ENCODE assay signal across 8 cellular contexts in genomic region chr11:14249121-14249963, GRCh38.
DNase-seq lines count a peak whose midpoint lies in the region; ATAC-seq, FAIRE-seq and TF ChIP-seq lines count a peak whose summit lies in the region.

No MANE protein-coding gene starts in this region.

- CTCF ChIA-PET in HepG2 (lab: Yijun Ruan, JAX; ENCODE audit: low intra/inter-chr PET ratio, low total read pairs), result interaction anchor here (0.9 to 3.0 kb wide), 4 partner anchors 290 to 762 kb away, joined by 3 to 42 read pairs (median 7); no protein-coding TSS in a partner anchor

- peaks cover 13 to 22% (median 18%) of the 10 kb centered on the region in 3 donors for H3K27me3 Mint-ChIP-seq in CD14-positive monocyte (ENCODE audit: low read depth in 3 of 3)
- peaks cover 17% of the 10 kb centered on the region for H3K27me3 Mint-ChIP-seq in activated CD4-positive, alpha-beta T cell treated with anti-CD3 and anti-CD28 coated beads, Interleukin-2, amount 10 ng/mL, durations not matched to agents 24 days and 14 days

- H3K27ac ChIP-seq in HepG2 (ENCODE audit: extremely low read length, insufficient read depth, low read length), result no peak overlapping the region

- TF ChIP-seq CTCF in CD14-positive monocyte (IDR thresholded peaks at IDR 0.05) (peak; percentile 89), choroid plexus epithelial cell (conservative IDR thresholded peaks at IDR 0.05; ENCODE audit: low read depth, low read length) (peak; percentile 89), HepG2 (CRISPR knock-in tag; IDR thresholded peaks at IDR 0.05) (peak; percentile 89)

- ATAC-seq in HepG2, result peak; percentile 65
- ATAC-seq in GM18505 (IDR thresholded peaks at IDR 0.05; ENCODE audit: unreplicated experiment), result no peak

- no peak for TF ChIP-seq POLR2A in HepG2 (IDR thresholded peaks at IDR 0.05; ENCODE audit: insufficient read depth in 1 of 2, low read depth in 2 of 2, low read length in 2 of 2)
- TF ChIP-seq POLR2A in GM18505 (IDR thresholded peaks at IDR 0.05; ENCODE audit: borderline replicate concordance, extremely low read depth, insufficient read depth, insufficient read length), result no peak

- TF ChIP-seq RAD21 in HepG2 (CRISPR knock-in tag; IDR thresholded peaks at IDR 0.05), result peak; percentile 78

- H3K27ac Mint-ChIP-seq in CD14-positive monocyte, result no peak overlapping the region
- no peak overlapping the region for H3K27ac Mint-ChIP-seq in activated CD4-positive, alpha-beta T cell treated with anti-CD3 and anti-CD28 coated beads, Interleukin-2, amount 10 ng/mL, durations not matched to agents 24 days and 14 days

- no peak overlapping the region for H2AFZ ChIP-seq in HepG2 (ENCODE audit: low read length)

- H3K4me1 Mint-ChIP-seq in CD14-positive monocyte, result no peaks in the 10 kb centered on the region
- peaks cover 8% of the 10 kb centered on the region for H3K4me1 Mint-ChIP-seq in activated CD4-positive, alpha-beta T cell treated with anti-CD3 and anti-CD28 coated beads, Interleukin-2, amount 10 ng/mL, durations not matched to agents 24 days and 14 days

- H3K4me3 Mint-ChIP-seq in CD14-positive monocyte, result peak overlapping the region in 1 of 2 donors; percentile 24
- peak overlapping the region; percentile 32 for H3K4me3 Mint-ChIP-seq in activated CD4-positive, alpha-beta T cell treated with anti-CD3 and anti-CD28 coated beads, Interleukin-2, amount 10 ng/mL, durations not matched to agents 24 days and 14 days

- H3K9me3 ChIP-seq in HepG2 (ENCODE audit: low read length), result no peaks in the 10 kb centered on the region

- H3K36me3 ChIP-seq in HepG2 (replicated peaks in 1 of 2; ENCODE audit: control insufficient read depth in 1 of 2, insufficient read depth in 2 of 2, low read length in 2 of 2), result no peaks in the 10 kb centered on the region

- H4K20me1 ChIP-seq in HepG2 (ENCODE audit: insufficient read depth, low read length), result 0 out of 2 replicates have a peak, but pooled peaks cover 2% of the 10 kb centered on the region

- H3K4me2 ChIP-seq in HepG2 (ENCODE audit: low read depth, low read length), result no peak overlapping the region

- intact Hi-C loops in CD14-positive monocyte (cut with micrococcal nuclease) (loop anchor here in 1 of 2 donors (2.0 kb wide), 1 partner anchor 293 kb away; no protein-coding TSS in a partner anchor), HepG2 (cut with micrococcal nuclease; ENCODE audit: unreplicated experiment) (loop anchor here (1.0 to 5.0 kb wide), 4 partner anchors 277 to 762 kb away; no protein-coding TSS in a partner anchor)
- intact Hi-C loops in activated CD4-positive, alpha-beta T cell treated with anti-CD3 and anti-CD28 coated beads, Interleukin-2, amount 10 ng/mL, durations not matched to agents 24 days and 14 days (cut with micrococcal nuclease), result loop anchor here (1.0 to 5.0 kb wide), 4 partner anchors 101 to 762 kb away; no protein-coding TSS in a partner anchor

- no peak overlapping the region for H3K9ac ChIP-seq in HepG2 (ENCODE audit: insufficient read depth, low read depth, low read length)

- in situ Hi-C loops in HepG2 (cut with HindIII; ENCODE audit: extremely low pct_ligation_motif_present, low pct_unique_long_range_greater_than_20kb), result loop anchor here (5.0 kb wide), 1 partner anchor 292 kb away; no protein-coding TSS in a partner anchor

- POLR2A ChIA-PET in HepG2 (lab: Yijun Ruan, JAX), result no interaction called here

- no TSS peak for BruUV-seq in HepG2 (replicated peaks; lab: Mats Ljungman, UMichigan)

- peaks cover 0 to 4% (median 0%) of the 10 kb centered on the region in 7 donors for H3K9me3 Mint-ChIP-seq in CD14-positive monocyte
- H3K9me3 Mint-ChIP-seq in activated CD4-positive, alpha-beta T cell treated with anti-CD3 and anti-CD28 coated beads, Interleukin-2, amount 10 ng/mL, durations not matched to agents 24 days and 14 days, result no peaks in the 10 kb centered on the region

- no peaks in the 10 kb centered on the region for H3K4me1 ChIP-seq in HepG2 (ENCODE audit: insufficient read depth, low read length)

- DNase-seq in CD14-positive monocyte (ENCODE audit: low spot score) (no peak), H4 (ENCODE audit: low spot score) (peak; percentile 69), NCI-H226 (peak; percentile 16), choroid plexus epithelial cell (ENCODE audit: low read depth) (peak; percentile 73), HepG2 (ENCODE audit: low spot score) (peak; percentile 35)
- DNase-seq in activated CD4-positive, alpha-beta T cell treated with anti-CD3 and anti-CD28 coated beads, Interleukin-2, amount 10 ng/mL, durations not matched to agents 24 days and 14 days, result peak; percentile 90
- peak; percentile 47 to 58 (median 55) for DNase-seq in stimulated activated CD4-positive, alpha-beta T cell treated with anti-CD3 and anti-CD28 coated beads, TNF-alpha, amount 100 ng/mL, for 24 hours (ENCODE audit: low read depth in 3 of 3)

- FAIRE-seq in HepG2 (lab: Jason Lieb, UNC), result peak; percentile 63

- H3K27me3 ChIP-seq in HepG2 (ENCODE audit: control insufficient read depth in 1 of 2, insufficient read depth in 2 of 2, low read length in 2 of 2), result peaks cover 0 to 23% of the 10 kb centered on the region in 2 experiments; a peak in 2 of 5 replicates

- 10% methylated on average over 10 of the region's 10 CpGs for WGBS in HepG2 (ENCODE audit: low lambda C conversion rate)

- no peak for TF ChIP-seq EP300 in HepG2 (IDR thresholded peaks at IDR 0.05; ENCODE audit: low read depth in 2 of 2, low read length in 2 of 2)
- no peak for TF ChIP-seq EP300 in HepG2 (CRISPR knock-in tag; IDR thresholded peaks at IDR 0.05; ENCODE audit: borderline replicate concordance)

- H3K36me3 Mint-ChIP-seq in CD14-positive monocyte, result no peaks in the 10 kb centered on the region
- no peaks in the 10 kb centered on the region for H3K36me3 Mint-ChIP-seq in activated CD4-positive, alpha-beta T cell treated with anti-CD3 and anti-CD28 coated beads, Interleukin-2, amount 10 ng/mL, durations not matched to agents 24 days and 14 days (ENCODE audit: low read depth)

- no peaks in the 10 kb centered on the region for H3K79me2 ChIP-seq in HepG2 (ENCODE audit: insufficient read depth, low read length)

- H3K4me3 ChIP-seq in choroid plexus epithelial cell (ENCODE audit: low read depth, low read length), result no peak overlapping the region
- H3K4me3 ChIP-seq in HepG2 (replicated peaks in 1 of 3; ENCODE audit: insufficient read depth in 1 of 3, low read depth in 2 of 3, low read length in 3 of 3), result no peak overlapping the region

TF ChIP-seq in HepG2, 621 proteins besides CTCF, POLR2A, EP300 and RAD21 (continues in another document):
- no peak for TF ChIP-seq CHCHD3 (CRISPR knock-in tag; IDR thresholded peaks at IDR 0.05)
- no peak for TF ChIP-seq ZNF7 (CRISPR knock-in tag; IDR thresholded peaks at IDR 0.05)
- TF ChIP-seq POGZ (CRISPR knock-in tag; IDR thresholded peaks at IDR 0.05), result no peak
- TF ChIP-seq GPBP1L1 (CRISPR knock-in tag; IDR thresholded peaks at IDR 0.05), result no peak
- no peak for TF ChIP-seq ZNF576 (CRISPR knock-in tag; IDR thresholded peaks at IDR 0.05)
- no peak for TF ChIP-seq AFF4 (CRISPR knock-in tag; IDR thresholded peaks at IDR 0.05)
- TF ChIP-seq ZNF354B (CRISPR knock-in tag; IDR thresholded peaks at IDR 0.05), result no peak
- no peak for TF ChIP-seq REL (CRISPR knock-in tag; conservative IDR thresholded peaks at IDR 0.05)
- TF ChIP-seq SRF (IDR thresholded peaks at IDR 0.05; ENCODE audit: low read depth, low read length), result no peak
- peak; percentile 21 for TF ChIP-seq XRCC5 (optimal IDR thresholded peaks at IDR 0.05; ENCODE audit: low read length)
- TF ChIP-seq ZNF12 (CRISPR knock-in tag; IDR thresholded peaks at IDR 0.05), result no peak
